In the genomic region with DNA sequence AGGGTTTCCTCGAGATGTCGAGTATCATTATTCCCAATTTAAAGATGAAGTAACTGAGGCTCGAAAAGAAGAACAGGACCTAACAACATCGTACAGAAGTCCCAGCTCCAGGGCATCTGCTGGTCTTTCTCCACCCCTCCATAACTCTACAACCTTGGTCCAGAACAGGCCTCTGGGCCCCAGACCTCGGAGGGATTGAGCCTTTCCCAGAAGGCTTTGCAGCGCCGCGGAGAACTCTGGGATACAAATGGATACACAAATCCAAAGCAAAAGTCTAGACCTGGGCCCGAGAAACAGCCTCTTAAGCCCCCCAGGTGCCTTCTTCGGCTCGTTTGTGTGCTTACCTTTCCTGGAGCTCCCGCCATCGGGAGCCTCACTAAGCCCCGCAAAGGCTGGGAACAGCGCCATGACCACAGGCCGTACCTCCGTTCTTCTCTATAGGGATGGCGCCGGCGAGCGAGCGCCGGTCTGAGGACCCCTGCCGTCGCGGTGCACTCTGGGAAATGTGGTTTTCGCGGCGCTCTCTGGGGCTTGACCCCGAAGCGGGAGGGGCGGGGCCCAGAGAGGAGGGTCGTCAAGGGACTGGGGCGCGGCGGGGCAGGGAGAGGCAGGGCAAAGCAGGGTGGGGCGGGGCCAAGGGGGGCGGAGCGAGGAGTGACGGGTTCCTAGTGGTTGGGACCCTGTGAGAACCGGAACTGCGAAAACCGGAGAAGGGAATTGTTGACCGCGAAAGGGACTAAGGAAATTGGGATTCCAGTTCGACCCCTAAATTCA, we compare ENCODE assay signal across 8 cellular contexts. TPM values are rescaled to one million over a fixed set of nuclear protein-coding genes. Genes with fewer than 3 reads are reported as not detected.
A peak's percentile ranks its signal among the peaks of the same experiment; 100 is the strongest.
DNase-seq lines count a peak whose midpoint lies in the region; ATAC-seq and TF ChIP-seq lines count a peak whose summit lies in the region.

A gene with protein sequence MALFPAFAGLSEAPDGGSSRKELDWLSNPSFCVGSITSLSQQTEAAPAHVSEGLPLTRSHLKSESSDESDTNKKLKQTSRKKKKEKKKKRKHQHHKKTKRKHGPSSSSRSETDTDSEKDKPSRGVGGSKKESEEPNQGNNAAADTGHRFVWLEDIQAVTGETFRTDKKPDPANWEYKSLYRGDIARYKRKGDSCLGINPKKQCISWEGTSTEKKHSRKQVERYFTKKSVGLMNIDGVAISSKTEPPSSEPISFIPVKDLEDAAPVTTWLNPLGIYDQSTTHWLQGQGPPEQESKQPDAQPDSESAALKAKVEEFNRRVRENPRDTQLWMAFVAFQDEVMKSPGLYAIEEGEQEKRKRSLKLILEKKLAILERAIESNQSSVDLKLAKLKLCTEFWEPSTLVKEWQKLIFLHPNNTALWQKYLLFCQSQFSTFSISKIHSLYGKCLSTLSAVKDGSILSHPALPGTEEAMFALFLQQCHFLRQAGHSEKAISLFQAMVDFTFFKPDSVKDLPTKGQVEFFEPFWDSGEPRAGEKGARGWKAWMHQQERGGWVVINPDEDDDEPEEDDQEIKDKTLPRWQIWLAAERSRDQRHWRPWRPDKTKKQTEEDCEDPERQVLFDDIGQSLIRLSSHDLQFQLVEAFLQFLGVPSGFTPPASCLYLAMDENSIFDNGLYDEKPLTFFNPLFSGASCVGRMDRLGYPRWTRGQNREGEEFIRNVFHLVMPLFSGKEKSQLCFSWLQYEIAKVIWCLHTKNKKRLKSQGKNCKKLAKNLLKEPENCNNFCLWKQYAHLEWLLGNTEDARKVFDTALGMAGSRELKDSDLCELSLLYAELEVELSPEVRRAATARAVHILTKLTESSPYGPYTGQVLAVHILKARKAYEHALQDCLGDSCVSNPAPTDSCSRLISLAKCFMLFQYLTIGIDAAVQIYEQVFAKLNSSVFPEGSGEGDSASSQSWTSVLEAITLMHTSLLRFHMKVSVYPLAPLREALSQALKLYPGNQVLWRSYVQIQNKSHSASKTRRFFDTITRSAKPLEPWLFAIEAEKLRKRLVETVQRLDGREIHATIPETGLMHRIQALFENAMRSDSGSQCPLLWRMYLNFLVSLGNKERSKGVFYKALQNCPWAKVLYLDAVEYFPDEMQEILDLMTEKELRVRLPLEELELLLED (minus strand): TSS at position 445 of the 774 bp plus-strand sequence. CDS start 37 bp downstream, at position 408.

- peaks cover 6% of the 10 kb centered on the region for H3K4me1 ChIP-seq in adipocyte (ENCODE audit: control insufficient read depth, insufficient read depth, low read length)
- peaks cover 3 to 7% of the 10 kb centered on the region in 2 experiments for H3K4me1 ChIP-seq in trophoblast cell (ENCODE audit: control insufficient read depth in 1 of 2, insufficient read depth in 2 of 2, low read length in 2 of 2)
- peaks cover 7 to 19% (median 9%) of the 10 kb centered on the region in 4 donors for H3K4me1 ChIP-seq in transverse colon

- ATAC-seq in HG02870 (IDR thresholded peaks at IDR 0.05; ENCODE audit: unreplicated experiment) (peak; percentile 93), T-cell (replicated peaks in 1 of 4) (peak; percentile 96 to 97 (median 97))

- H3K9me3 ChIP-seq in adipocyte (ENCODE audit: control insufficient read depth, low read length), result no peaks in the 10 kb centered on the region
- H3K9me3 ChIP-seq in trophoblast cell (ENCODE audit: insufficient read depth, low read depth, low read length), result no peaks in the 10 kb centered on the region
- H3K9me3 ChIP-seq in transverse colon, result no peaks in the 10 kb centered on the region

- peak within 1 kb of the TSS; percentile 78 for H3K4me2 ChIP-seq in trophoblast cell (ENCODE audit: low read length)

- H3K79me1 ChIP-seq in trophoblast cell (ENCODE audit: low read length), result peaks cover 4% of the 10 kb centered on the region

- peak within 1 kb of the TSS; percentile 97 for H3K18ac ChIP-seq in trophoblast cell (ENCODE audit: low read length)

- CTCF ChIA-PET in T-cell (lab: Charles Lee), result interaction anchor here in 1 of 2 donors (0.7 kb wide), 2 partner anchors 12 to 47 kb away, joined by 3 read pairs; no protein-coding TSS in a partner anchor

- H3K27ac ChIP-seq in trophoblast cell (ENCODE audit: low read depth, low read length) (peak within 1 kb of the TSS; percentile 37), transverse colon (peak within 1 kb of the TSS; percentile 82 to 94 (median 86))

- H3K36me3 Mint-ChIP-seq in T-cell, result peaks cover 5% of the 10 kb centered on the region

- in situ Hi-C loops in GM13977 (cut with MboI; ENCODE audit: low pct_unique_long_range_greater_than_20kb, low sequenced_read_pairs, unreplicated experiment), result no loop called here
- in situ Hi-C loops in transverse colon (cut with MboI; ENCODE audit: low pct_ligation_motif_present in 1 of 4, low pct_unique_long_range_greater_than_20kb in 1 of 4, low sequenced_read_pairs in 3 of 4), result no loop called here

- H3K36me3 ChIP-seq in adipocyte (ENCODE audit: control insufficient read depth, insufficient read depth, low read length, severe bottlenecking), result no peaks in the 10 kb centered on the region
- H3K36me3 ChIP-seq in trophoblast cell (ENCODE audit: control insufficient read depth in 1 of 2, insufficient read depth in 2 of 2, low read length in 2 of 2), result no peaks in the 10 kb centered on the region
- no peaks in the 10 kb centered on the region for H3K36me3 ChIP-seq in transverse colon

- no peaks in the 10 kb centered on the region for H3K9me3 Mint-ChIP-seq in T-cell

- peak within 1 kb of the TSS; percentile 90 to 91 for H3K27ac Mint-ChIP-seq in T-cell

- peaks cover 30 to 35% (median 31%) of the 10 kb centered on the region in 3 donors for H3K4me1 Mint-ChIP-seq in T-cell

- H3K79me2 ChIP-seq in trophoblast cell (ENCODE audit: control insufficient read depth, insufficient read depth, low read length, poor library complexity), result peaks cover 2% of the 10 kb centered on the region

- peak within 1 kb of the TSS; percentile 96 for H2BK120ac ChIP-seq in trophoblast cell (ENCODE audit: insufficient read depth, low read length, poor library complexity)

- DNase-seq in GM13977 (ENCODE audit: low spot score) (peak; percentile 92), NCI-H146 (lab: John Stamatoyannopoulos, UW) (peak; percentile 100), T-cell (peak; percentile 69 to 96 (median 82)), adipocyte (ENCODE audit: low read depth) (peak; percentile 99), cardiac septum (ENCODE audit: low spot score) (peak; percentile 99), trophoblast cell (peak; percentile 99), transverse colon (peak; percentile 100)

- no peak for TF ChIP-seq EP300 in transverse colon (IDR thresholded peaks at IDR 0.05; ENCODE audit: low read depth)

- H3K23ac ChIP-seq in trophoblast cell (ENCODE audit: low read length), result no peak within 1 kb of the TSS

- POLR2A ChIA-PET in T-cell (lab: Charles Lee), result interaction anchor here in 1 of 2 donors (1.4 kb wide), 1 partner anchor 51 kb away, joined by 10 read pairs; no protein-coding TSS in a partner anchor

- peak within 1 kb of the TSS; percentile 91 to 92 (median 91) for H3K4me3 Mint-ChIP-seq in T-cell

- WGBS in trophoblast cell (ENCODE audit: extremely low coverage, insufficient coverage, insufficient read length), result no CpG with 5 or more reads among the region's 46 CpGs
- 1 to 5% methylated on average over 10 to 39 of the region's 46 CpGs for WGBS in transverse colon (ENCODE audit: low coverage in 1 of 2), 2 donors

- H3K9ac ChIP-seq in adipocyte (ENCODE audit: low read length) (peak within 1 kb of the TSS; percentile 93), trophoblast cell (ENCODE audit: low read length) (peak within 1 kb of the TSS; percentile 95)

- H3K27me3 Mint-ChIP-seq in T-cell, result peaks cover 7 to 13% of the 10 kb centered on the region in 2 donors

- H4K12ac ChIP-seq in trophoblast cell (ENCODE audit: low read depth, low read length), result peak within 1 kb of the TSS; percentile 98

- peak within 1 kb of the TSS; percentile 75 for H2AK5ac ChIP-seq in trophoblast cell (ENCODE audit: low read length)

- peak within 1 kb of the TSS; percentile 95 for H3K4ac ChIP-seq in trophoblast cell (ENCODE audit: low read depth, low read length)

- H2BK5ac ChIP-seq in trophoblast cell (ENCODE audit: low read depth, low read length, poor library complexity), result peak within 1 kb of the TSS; percentile 98

- peak within 1 kb of the TSS; percentile 97 for H4K91ac ChIP-seq in trophoblast cell (ENCODE audit: low read depth, low read length)

- TF ChIP-seq CTCF in GM13977 (IDR thresholded peaks at IDR 0.05; ENCODE audit: extremely low read depth, insufficient read depth, missing control alignments) (no peak), transverse colon (IDR thresholded peaks at IDR 0.05) (no peak)

- intact Hi-C loops in cardiac septum (cut with DNase I) (loop anchor here (5.0 kb wide), 3 partner anchors 51 to 731 kb away; partner anchors contain the start of genes CALM1 and RPS6KA5), transverse colon (cut with DNase I; ENCODE audit: low total_unique reads) (no loop called here)

- no peak within 1 kb of the TSS for H2BK12ac ChIP-seq in trophoblast cell (ENCODE audit: low read length)

- peaks cover 15% of the 10 kb centered on the region for H3K27me3 ChIP-seq in adipocyte (replicated peaks; ENCODE audit: control insufficient read depth, insufficient read depth, low read length)
- H3K27me3 ChIP-seq in trophoblast cell (ENCODE audit: insufficient read depth, low read length), result no peaks in the 10 kb centered on the region
- H3K27me3 ChIP-seq in transverse colon, result no peaks in the 10 kb centered on the region

- H4K8ac ChIP-seq in trophoblast cell (ENCODE audit: low read depth, low read length), result peak within 1 kb of the TSS; percentile 100

- H3K4me3 ChIP-seq in adipocyte (ENCODE audit: low read length) (peak within 1 kb of the TSS; percentile 85), trophoblast cell (ENCODE audit: low read depth, low read length) (peak within 1 kb of the TSS; percentile 77), transverse colon (peak within 1 kb of the TSS; percentile 55 to 96 (median 59))

- TF ChIP-seq POLR2A in transverse colon (IDR thresholded peaks at IDR 0.05), result peak; percentile 51

- peak within 1 kb of the TSS; percentile 99 for H3K14ac ChIP-seq in trophoblast cell (ENCODE audit: low read length)

- peak within 1 kb of the TSS; percentile 100 for H2AFZ ChIP-seq in trophoblast cell (ENCODE audit: insufficient read depth, low read length, poor library complexity)

RNA-seq across cellular contexts. Expression of the gene that starts here (rescaled TPM):
- total RNA-seq in T-cell (10 to 100 TPM; 20.5 to 26.7 (median 23.1) TPM), cardiac septum (11.2 TPM), transverse colon (10 to 100 TPM; 18.6 to 26.9 (median 21.0) TPM)
- polyA plus RNA-seq in trophoblast cell (2013), result 5.8 and 6.0 TPM in 2 replicates

Comparison
In these comparisons a context has a peak if more than half of its experiments do, and no peak if none do; other contexts are left out.
1. Peak in every context shown above with its lines: DNase-seq, ATAC-seq, H3K4me3 ChIP-seq and H3K27ac ChIP-seq.